Comparison of ENCODE assay signal across 2 cellular contexts in the genomic region with DNA sequence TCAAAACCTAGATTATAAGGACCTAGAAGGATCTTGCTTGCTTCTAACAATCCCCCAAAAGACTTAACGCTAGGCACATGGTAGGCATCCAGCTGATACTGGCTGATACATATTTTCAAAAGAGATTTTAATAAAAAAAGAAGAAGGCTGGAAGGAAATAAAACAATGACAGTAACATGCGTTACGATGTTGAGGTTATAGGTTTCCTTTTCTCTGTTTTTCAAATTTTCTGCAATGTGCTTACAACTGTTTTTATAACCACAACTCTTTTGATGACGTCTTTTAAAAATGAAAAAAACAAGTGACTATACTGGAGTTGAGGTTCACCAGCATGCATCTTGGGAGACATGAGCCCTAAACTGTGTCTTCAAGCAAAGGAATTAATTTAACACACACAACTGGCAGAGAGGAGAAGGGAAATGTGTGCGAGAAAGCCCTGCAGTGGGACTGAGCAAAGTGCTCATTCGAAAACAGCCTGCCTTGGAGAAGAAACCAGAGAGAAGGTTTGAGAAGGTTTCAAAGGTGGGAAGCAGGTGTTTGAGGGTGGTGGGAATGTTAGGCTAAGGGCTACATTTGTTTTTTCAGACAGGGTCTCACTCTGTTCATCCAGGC.
TF ChIP-seq lines count a peak whose summit lies in the region.

No MANE protein-coding gene starts in this region.

TF ChIP-seq in liver, 16 proteins besides CTCF, POLR2A, EP300 and RAD21 (continued from another document):
- TF ChIP-seq GABPA (IDR thresholded peaks at IDR 0.05 in 1 of 2, conservative IDR thresholded peaks at IDR 0.05 in 1 of 2) (no peak), JUND (IDR thresholded peaks at IDR 0.05) (no peak), NR2F2 (IDR thresholded peaks at IDR 0.05) (no peak), SP1 (IDR thresholded peaks at IDR 0.05) (no peak), HNF4G (IDR thresholded peaks at IDR 0.05) (no peak), YY1 (IDR thresholded peaks at IDR 0.05) (no peak), EGR1 (IDR thresholded peaks at IDR 0.05; ENCODE audit: low read depth in 2 of 2) (no peak), REST (IDR thresholded peaks at IDR 0.05) (no peak)

TF ChIP-seq in HepG2, 621 proteins besides CTCF, POLR2A, EP300 and RAD21 (continued from another document):
- no peak for TF ChIP-seq ZNF609 (CRISPR knock-in tag; IDR thresholded peaks at IDR 0.05; ENCODE audit: borderline replicate concordance)
- no peak for TF ChIP-seq ZNF720 (CRISPR knock-in tag; IDR thresholded peaks at IDR 0.05)
- TF ChIP-seq AHR (CRISPR knock-in tag; IDR thresholded peaks at IDR 0.05): no peak
- no peak for TF ChIP-seq ZNF772 (CRISPR knock-in tag; IDR thresholded peaks at IDR 0.05)
